Comparison of ENCODE assay signal across 12 cellular contexts in genomic region chr5:178207917-178208280, GRCh38. TPM values are rescaled to one million over a fixed set of nuclear protein-coding genes. Genes with fewer than 3 reads are reported as not detected.
DNase-seq lines count a peak whose midpoint lies in the region; ATAC-seq and TF ChIP-seq lines count a peak whose summit lies in the region.
"Had no signal": no experiment of that assay in that cellular context is flagged by ENCODE, and none has a peak within 500 bp of the region (broad histone marks: within the 10 kb centered on the region; RNA-seq: fewer than 3 reads in every experiment).

No MANE protein-coding gene starts in this region.

- 0 out of 2 replicates have a peak overlapping the region, but pooled peaks have one; percentile 11 for H3K4me2 ChIP-seq in SK-N-SH
- H3K4me2 ChIP-seq in OCI-LY1 (ENCODE audit: low read length), result peak overlapping the region; percentile 8; the same call in 1 of the 2 replicates

- DNase-seq in SK-N-SH (no peak), endothelial cell (ENCODE audit: low spot score) (no peak), gastrocnemius medialis (peak in 1 of 2 donors; percentile 53), mesenteric fat pad (ENCODE audit: low spot score) (no peak), kidney tubule cell (ENCODE audit: low spot score) (no peak)
- DNase-seq: cortex of kidney, hypothalamus, NCI-H1417 treated with DMSO at 0.1 percent for 48 hours had no signal

- 92% methylated on average over 1 of the region's 1 CpG for WGBS in SK-N-SH (ENCODE audit: low lambda C conversion rate)

- H3K4me1 ChIP-seq in SK-N-SH (ENCODE audit: control insufficient read depth in 1 of 2, insufficient read depth in 2 of 2, low read depth in 1 of 2, low read length in 1 of 2) (peaks cover 14 to 26% of the 10 kb centered on the region in 2 experiments), OCI-LY1 (ENCODE audit: insufficient read depth, low read length, severe bottlenecking) (peaks cover 32% of the 10 kb centered on the region), gastrocnemius medialis (peaks cover 30 to 32% of the 10 kb centered on the region in 2 donors)

- no peak for TF ChIP-seq RAD21 in SK-N-SH (IDR thresholded peaks at IDR 0.05; ENCODE audit: low read length)

- CTCF ChIA-PET in SK-N-SH (lab: Yijun Ruan, JAX), result interaction anchor here (1.0 kb wide), 1 partner anchor 8 kb away, joined by 4 read pairs; no protein-coding TSS in a partner anchor

- TF ChIP-seq CTCF in SK-N-SH (IDR thresholded peaks at IDR 0.05) (no peak), OCI-LY1 (IDR thresholded peaks at IDR 0.05; ENCODE audit: low read length) (no peak), endothelial cell (IDR thresholded peaks at IDR 0.05; ENCODE audit: unreplicated experiment) (no peak), gastrocnemius medialis (IDR thresholded peaks at IDR 0.05 in 4 of 5, conservative IDR thresholded peaks at IDR 0.05 in 1 of 5) (no peak)

- peak overlapping the region; percentile 17 for H3K4me3 Mint-ChIP-seq in endothelial cell (ENCODE audit: unreplicated experiment)

- intact Hi-C loops in gastrocnemius medialis (cut with DNase I; ENCODE audit: low total_unique reads), result loop anchor here (5.0 kb wide), 1 partner anchor 86 kb away; no protein-coding TSS in a partner anchor

- H4K20me1 ChIP-seq in SK-N-SH (ENCODE audit: insufficient read depth), result peaks cover 77% of the 10 kb centered on the region
- H4K20me1 ChIP-seq in OCI-LY1 (ENCODE audit: insufficient read depth, low read length), result 0 out of 2 replicates have a peak, but pooled peaks cover 3% of the 10 kb centered on the region

- no peaks in the 10 kb centered on the region for H3K9me2 ChIP-seq in SK-N-SH
- H3K9me2 ChIP-seq in OCI-LY1 (ENCODE audit: low read depth, low read length), result no peaks in the 10 kb centered on the region

- H3K27me3 Mint-ChIP-seq in endothelial cell (ENCODE audit: unreplicated experiment), result peaks cover 10% of the 10 kb centered on the region

- H3K27ac ChIP-seq in SK-N-SH (ENCODE audit: low read depth in 2 of 2, low read length in 1 of 2) (no peak overlapping the region), OCI-LY1 (ENCODE audit: low read depth, low read length, poor library complexity, severe bottlenecking) (no peak overlapping the region), gastrocnemius medialis (peak overlapping the region; percentile 82 to 92 (median 88))
- H3K27ac ChIP-seq: pancreas had no signal

- H3K4me1 Mint-ChIP-seq in endothelial cell (ENCODE audit: unreplicated experiment), result peaks cover 27% of the 10 kb centered on the region

- TF ChIP-seq EP300 in SK-N-SH (IDR thresholded peaks at IDR 0.05; ENCODE audit: borderline replicate concordance in 1 of 2, low read depth in 1 of 2, low read length in 1 of 2), result no peak

- H3K36me3 ChIP-seq in SK-N-SH (replicated peaks in 1 of 2; ENCODE audit: control insufficient read depth in 1 of 2, insufficient read depth in 2 of 2, low read length in 1 of 2) (peaks cover 45 to 69% of the 10 kb centered on the region in 2 experiments), OCI-LY1 (ENCODE audit: insufficient read depth, low read length) (peaks cover 77% of the 10 kb centered on the region), gastrocnemius medialis (peaks cover 5 to 65% of the 10 kb centered on the region in 2 donors)

- H3K27me3 ChIP-seq in SK-N-SH (ENCODE audit: insufficient read depth) (no peaks in the 10 kb centered on the region), OCI-LY1 (ENCODE audit: insufficient read depth, low read length) (no peaks in the 10 kb centered on the region), gastrocnemius medialis (no peaks in the 10 kb centered on the region)
- H3K27me3 ChIP-seq: pancreas had no signal

- no peaks in the 10 kb centered on the region for H3K9me3 Mint-ChIP-seq in endothelial cell (ENCODE audit: unreplicated experiment)

- POLR2A ChIA-PET in SK-N-SH (lab: Yijun Ruan, JAX), result interaction anchor here (0.8 kb wide), 1 partner anchor 18 kb away, joined by 4 read pairs; no protein-coding TSS in a partner anchor

- no peaks in the 10 kb centered on the region for H3K9me3 ChIP-seq in SK-N-SH
- no peaks in the 10 kb centered on the region for H3K9me3 ChIP-seq in OCI-LY1 (ENCODE audit: low read length)
- no peaks in the 10 kb centered on the region for H3K9me3 ChIP-seq in gastrocnemius medialis
- H3K9me3 ChIP-seq: pancreas had no signal

- no peak overlapping the region for H3K27ac Mint-ChIP-seq in endothelial cell (ENCODE audit: unreplicated experiment)

- in situ Hi-C loops in gastrocnemius medialis (cut with MboI; ENCODE audit: low sequenced_read_pairs in 4 of 4), result no loop called here

- H2AFZ ChIP-seq in SK-N-SH (ENCODE audit: low read depth), result no peak overlapping the region
- H2AFZ ChIP-seq in OCI-LY1 (ENCODE audit: low read length), result no peak overlapping the region

- H3K36me3 Mint-ChIP-seq in endothelial cell (ENCODE audit: low read depth, unreplicated experiment), result peaks cover 49% of the 10 kb centered on the region

- H3K4me3 ChIP-seq in SK-N-SH (ENCODE audit: low read depth in 2 of 2, low read length in 1 of 2) (no peak overlapping the region), OCI-LY1 (ENCODE audit: low read depth, low read length, poor library complexity, severe bottlenecking) (no peak overlapping the region), gastrocnemius medialis (no peak overlapping the region)
- H3K4me3 ChIP-seq: pancreas had no signal

- H3F3A ChIP-seq in SK-N-SH (replicated peaks; ENCODE audit: insufficient read depth), result peaks cover 7% of the 10 kb centered on the region
- no peaks in the 10 kb centered on the region for H3F3A ChIP-seq in OCI-LY1 (ENCODE audit: insufficient read depth, low read length)

- peaks cover 93% of the 10 kb centered on the region for H3K79me2 ChIP-seq in SK-N-SH (ENCODE audit: insufficient read depth)
- peaks cover 42% of the 10 kb centered on the region for H3K79me2 ChIP-seq in OCI-LY1 (ENCODE audit: insufficient read depth, low read length)

- no peak overlapping the region for H3K9ac ChIP-seq in SK-N-SH
- H3K9ac ChIP-seq in OCI-LY1 (ENCODE audit: low read length), result no peak overlapping the region

- no peak for TF ChIP-seq POLR2A in gastrocnemius medialis (IDR thresholded peaks at IDR 0.05)

- ATAC-seq in SK-N-SH treated with all-trans-retinoic acid at 6 μM for 48 hours, result no peak
- no peak for ATAC-seq in gastrocnemius medialis
- ATAC-seq in HG03025 (IDR thresholded peaks at IDR 0.05; ENCODE audit: low FRiP score, unreplicated experiment), result no peak

TF ChIP-seq in SK-N-SH, 30 proteins besides CTCF, POLR2A, EP300 and RAD21:
- TF ChIP-seq RFX5 (IDR thresholded peaks at IDR 0.05; ENCODE audit: low read length), result no peak
- TF ChIP-seq TCF12 (IDR thresholded peaks at IDR 0.05), result no peak
- no peak for TF ChIP-seq ELF1 (IDR thresholded peaks at IDR 0.05)
- TF ChIP-seq GATA2 (CRISPR knock-in tag; IDR thresholded peaks at IDR 0.05), result no peak
- no peak for TF ChIP-seq POLR2AphosphoS5 (IDR thresholded peaks at IDR 0.05; ENCODE audit: low read depth, low read length)

TF ChIP-seq in SK-N-SH treated with all-trans-retinoic acid at 6 μM for 48 hours, 23 proteins besides CTCF, POLR2A, EP300 and RAD21 (continues in another document):
- no peak for TF ChIP-seq POU6F1 (CRISPR knock-in tag; IDR thresholded peaks at IDR 0.05; ENCODE audit: borderline replicate concordance, low read depth)

RNA-seq across cellular contexts. Expression of gene HNRNPAB, which starts 3.6 kb away (rescaled TPM):
- polyA plus RNA-seq in SK-N-SH (2012; rRNA removed), result 157 and 164 TPM in 2 replicates
- 179 and 207 TPM in 2 replicates for polyA plus RNA-seq in SK-N-SH (2012; cell fraction: cytosol; rRNA removed)
- polyA plus RNA-seq in SK-N-SH (2012; cell fraction: nucleus; rRNA removed), result 80.9 and 111 TPM in 2 replicates
- total RNA-seq in endothelial cell (ENCODE audit: unreplicated experiment) (162 TPM), gastrocnemius medialis (100 to 1,000 TPM in 2 of 4 donors, 10 to 100 TPM in 2; 84.2 to 117 (median 106) TPM), mesenteric fat pad (186 TPM)

RNA-seq across cellular contexts. Expression of gene GMCL2, which starts 20.7 kb away (rescaled TPM):
- not detected in 2 replicates for polyA plus RNA-seq in SK-N-SH (2012; rRNA removed)
- 0.01 TPM in 2 replicates for polyA plus RNA-seq in SK-N-SH (2012; cell fraction: cytosol; rRNA removed)
- not detected in 2 replicates for polyA plus RNA-seq in SK-N-SH (2012; cell fraction: nucleus; rRNA removed)
- total RNA-seq in endothelial cell (ENCODE audit: unreplicated experiment) (not detected), gastrocnemius medialis (not detected), mesenteric fat pad (not detected)
- total RNA-seq: pancreas had no signal
- polyA plus RNA-seq: pancreas had no signal

RNA-seq across cellular contexts. Expression of gene PHYKPL, which starts 24.7 kb away (rescaled TPM):
- 46.8 and 61.3 TPM in 2 replicates for polyA plus RNA-seq in SK-N-SH (2012; rRNA removed)
- polyA plus RNA-seq in SK-N-SH (2012; cell fraction: cytosol; rRNA removed), result 18.4 and 23.3 TPM in 2 replicates
- 262 and 272 TPM in 2 replicates for polyA plus RNA-seq in SK-N-SH (2012; cell fraction: nucleus; rRNA removed)
- total RNA-seq in endothelial cell (ENCODE audit: unreplicated experiment) (53.1 TPM), gastrocnemius medialis (10 to 100 TPM; 25.0 to 54.6 (median 33.7) TPM), mesenteric fat pad (144 TPM)

RNA-seq across cellular contexts. Expression of gene NHP2, which starts 54.2 kb away (rescaled TPM):
- polyA plus RNA-seq in SK-N-SH (2012; rRNA removed), result 313 and 455 TPM in 2 replicates
- 325 and 409 TPM in 2 replicates for polyA plus RNA-seq in SK-N-SH (2012; cell fraction: cytosol; rRNA removed)
- polyA plus RNA-seq in SK-N-SH (2012; cell fraction: nucleus; rRNA removed), result 134 and 156 TPM in 2 replicates
- 84.7 TPM for total RNA-seq in endothelial cell (ENCODE audit: unreplicated experiment)
- total RNA-seq in gastrocnemius medialis, result 100 to 1,000 TPM; 157 to 261 (median 241) TPM
- 99.2 TPM for total RNA-seq in mesenteric fat pad

Comparison
In these comparisons a context has a peak if more than half of its experiments do, and no peak if none do; other contexts are left out.
1. H3K27ac ChIP-seq: peak in gastrocnemius medialis (4 of 4); none in SK-N-SH (0 of 2) and OCI-LY1 (single experiment).